Comparison of ENCODE assay signal across 16 cellular contexts in genomic region chr10:1038769-1039168, GRCh38. TPM values are rescaled to one million over a fixed set of nuclear protein-coding genes. Genes with fewer than 3 reads are reported as not detected.
"Had no signal": no experiment of that assay in that cellular context is flagged by ENCODE, and none has a peak within 500 bp of the region (broad histone marks: within the 10 kb centered on the region; RNA-seq: fewer than 3 reads in every experiment).

No MANE protein-coding gene starts in this region.

RNA-seq across cellular contexts. Expression of gene IDI2, which starts 13.1 kb away (rescaled TPM):
- total RNA-seq: activated B cell treated with CpG ODN at 0.5 μM for 24 hours; activated CD4-positive, alpha-beta memory T cell treated with anti-CD3 and anti-CD28 coated beads for 36 hours; activated CD4-positive, alpha-beta T cell treated with anti-CD3 and anti-CD28 coated beads, Interleukin-2, amount 10 ng/mL, durations not matched to agents 24 days and 14 days; activated CD8-positive, alpha-beta memory T cell treated with anti-CD3 and anti-CD28 coated beads for 36 hours; activated CD8-positive, alpha-beta T cell treated with anti-CD3 and anti-CD28 coated beads for 36 hours; activated naive CD4-positive, alpha-beta T cell treated with anti-CD3 and anti-CD28 coated beads for 36 hours; activated naive CD4-positive, alpha-beta T cell treated with anti-CD3 and anti-CD28 coated beads, Interleukin-2, amount 50 U/mL, for 72 hours; activated naive CD8-positive, alpha-beta T cell treated with anti-CD3 and anti-CD28 coated beads for 36 hours; activated T-cell treated with anti-CD3 and anti-CD28 coated beads, Interleukin-2, amount 50 U/mL, for 4 hours; activated T-cell treated with anti-CD3 and anti-CD28 coated beads, Interleukin-2, amount 50 U/mL, for 72 hours; activated T-helper 1 cell treated with anti-CD3 and anti-CD28 coated beads, Interleukin-12 subunit alpha, Interleukin-12 subunit beta, Interleukin-2, Interleukin-4 antibody, amounts not matched to agents 30 ng/mL and 10 ng/mL and 1 ng/mL, durations not matched to agents 14 hours and 24 hours and 36 hours; aorta; astrocyte; body of pancreas; breast epithelium; cerebellum had no signal
